Comparison of ENCODE assay signal across 17 cellular contexts in genomic region chr17:67563692-67564228, GRCh38.
A peak's percentile ranks its signal among the peaks of the same experiment; 100 is the strongest.
DNase-seq lines count a peak whose midpoint lies in the region; ATAC-seq, FAIRE-seq and TF ChIP-seq lines count a peak whose summit lies in the region.
"Had no signal": no experiment of that assay in that cellular context is flagged by ENCODE, and none has a peak within 500 bp of the region (broad histone marks: within the 10 kb centered on the region; RNA-seq: fewer than 3 reads in every experiment).

No MANE protein-coding gene starts in this region.

- peak overlapping the region; percentile 20 for H3K27ac Mint-ChIP-seq in activated naive CD4-positive, alpha-beta T cell treated with anti-CD3 and anti-CD28 coated beads, Interleukin-2, amount 50 U/mL, for 24 hours
- no peak overlapping the region for H3K27ac Mint-ChIP-seq in activated naive CD4-positive, alpha-beta T cell treated with anti-CD3 and anti-CD28 coated beads, Interleukin-2, amount 50 U/mL, for 72 hours
- peak overlapping the region in 5 of 8 donors; percentile 5 to 82 (median 43) for H3K27ac Mint-ChIP-seq in CD8-positive, alpha-beta memory T cell
- H3K27ac Mint-ChIP-seq in endodermal cell: no peak overlapping the region
- H3K27ac Mint-ChIP-seq in naive thymus-derived CD4-positive, alpha-beta T cell: peak overlapping the region in 2 of 9 donors; percentile 0 to 9
- H3K27ac Mint-ChIP-seq: B cell, H9 had no signal

- no peak for TF ChIP-seq EP300 in K562 (IDR thresholded peaks at IDR 0.05; ENCODE audit: low read length)

- H3K9me1 ChIP-seq in K562 (ENCODE audit: control insufficient read depth, insufficient read depth, low read length): no peaks in the 10 kb centered on the region

- CTCF ChIA-PET in CD8-positive, alpha-beta memory T cell (lab: Charles Lee): interaction anchor here (1.0 kb wide), 2 partner anchors 19 to 185 kb away, joined by 3 to 4 read pairs; no protein-coding TSS in a partner anchor
- CTCF ChIA-PET in K562 (lab: Yijun Ruan, JAX; ENCODE audit: low intra/inter-chr PET ratio): no interaction called here
- CTCF ChIA-PET in naive thymus-derived CD4-positive, alpha-beta T cell (lab: Charles Lee): interaction anchor here (0.6 kb wide), 1 partner anchor 625 kb away, joined by 3 read pairs; no protein-coding TSS in a partner anchor

- no peak for FAIRE-seq in K562 (lab: Jason Lieb, UNC)
- FAIRE-seq: D721Med, G401.6, GM12891, HepG2 had no signal

- H3K27me3 ChIP-seq in CD8-positive, alpha-beta memory T cell (ENCODE audit: insufficient read depth, low read length, poor library complexity, severe bottlenecking): no peaks in the 10 kb centered on the region
- peaks cover 5 to 25% of the 10 kb centered on the region in 2 experiments; a peak in 4 of 5 replicates for H3K27me3 ChIP-seq in K562 (ENCODE audit: control insufficient read depth in 2 of 2, insufficient read depth in 2 of 2, low read length in 2 of 2)
- H3K27me3 ChIP-seq in endodermal cell (ENCODE audit: control insufficient read depth, insufficient read depth, low read length, poor library complexity, severe bottlenecking): no peaks in the 10 kb centered on the region
- H3K27me3 ChIP-seq in tibial artery: no peaks in the 10 kb centered on the region
- H3K27me3 ChIP-seq in naive thymus-derived CD4-positive, alpha-beta T cell (ENCODE audit: control insufficient read depth in 2 of 2, insufficient read depth in 2 of 2, low read length in 2 of 2): no peaks in the 10 kb centered on the region
- H3K27me3 ChIP-seq: BLaER1 treated with 17β-estradiol and CSF1 and Interleukin-3, amounts not matched to agents 10 nM and 100 nM had no signal

- H3K9ac ChIP-seq in K562 (ENCODE audit: insufficient read depth in 1 of 2, low read depth in 2 of 2, low read length in 2 of 2): no peak overlapping the region
- no peak overlapping the region for H3K9ac ChIP-seq in endodermal cell (ENCODE audit: extremely low read depth, low read length, poor library complexity, severe bottlenecking)
- H3K9ac ChIP-seq: BLaER1 treated with 17β-estradiol and CSF1 and Interleukin-3, amounts not matched to agents 10 nM and 100 nM had no signal

- ATAC-seq in activated naive CD4-positive, alpha-beta T cell treated with anti-CD3 and anti-CD28 coated beads, Interleukin-2, amount 50 U/mL, for 72 hours: no peak
- ATAC-seq in K562: no peak
- ATAC-seq in naive thymus-derived CD4-positive, alpha-beta T cell: no peak
- ATAC-seq: HepG2 had no signal

- TF ChIP-seq POLR2A in K562 (conservative IDR thresholded peaks at IDR 0.05): no peak

- no TSS peak for BruUV-seq in K562 (replicated peaks; lab: Mats Ljungman, UMichigan)

- no peaks in the 10 kb centered on the region for H3K9me3 ChIP-seq in CD8-positive, alpha-beta memory T cell (ENCODE audit: low read length)
- H3K9me3 ChIP-seq in K562 (replicated peaks; ENCODE audit: control insufficient read depth, insufficient read depth, low read depth, low read length) (no peaks in the 10 kb centered on the region), endodermal cell (ENCODE audit: control insufficient read depth, low read length) (peaks cover 16% of the 10 kb centered on the region), tibial artery (no peaks in the 10 kb centered on the region)
- no peaks in the 10 kb centered on the region for H3K9me3 ChIP-seq in naive thymus-derived CD4-positive, alpha-beta T cell (ENCODE audit: control insufficient read depth in 2 of 3, low read length in 3 of 3)
- H3K9me3 ChIP-seq: BLaER1 treated with 17β-estradiol and CSF1 and Interleukin-3, amounts not matched to agents 10 nM and 100 nM; Caco-2 had no signal

- peaks cover 4% of the 10 kb centered on the region for H3K36me3 ChIP-seq in CD8-positive, alpha-beta memory T cell (ENCODE audit: insufficient read depth, low read length)
- H3K36me3 ChIP-seq in K562 (ENCODE audit: control insufficient read depth, insufficient read depth, low read length) (no peaks in the 10 kb centered on the region), endodermal cell (ENCODE audit: control insufficient read depth, insufficient read depth, low read length) (peaks cover 4% of the 10 kb centered on the region), tibial artery (no peaks in the 10 kb centered on the region)
- H3K36me3 ChIP-seq in naive thymus-derived CD4-positive, alpha-beta T cell (ENCODE audit: control insufficient read depth in 2 of 3, insufficient read depth in 3 of 3, low read length in 3 of 3): peaks cover 0 to 11% (median 4%) of the 10 kb centered on the region in 3 experiments

- no peak for TF ChIP-seq RAD21 in K562 (CRISPR knock-in tag; conservative IDR thresholded peaks at IDR 0.05 in 1 of 2, IDR thresholded peaks at IDR 0.05 in 1 of 2)

- no peaks in the 10 kb centered on the region for H3K79me2 ChIP-seq in K562 (ENCODE audit: control insufficient read depth, insufficient read depth, low read length)

- H3K9me3 Mint-ChIP-seq in activated naive CD4-positive, alpha-beta T cell treated with anti-CD3 and anti-CD28 coated beads, Interleukin-2, amount 50 U/mL, for 24 hours: no peaks in the 10 kb centered on the region
- no peaks in the 10 kb centered on the region for H3K9me3 Mint-ChIP-seq in activated naive CD4-positive, alpha-beta T cell treated with anti-CD3 and anti-CD28 coated beads, Interleukin-2, amount 50 U/mL, for 72 hours
- no peaks in the 10 kb centered on the region for H3K9me3 Mint-ChIP-seq in CD8-positive, alpha-beta memory T cell
- H3K9me3 Mint-ChIP-seq in endodermal cell: peaks cover 8% of the 10 kb centered on the region
- H3K9me3 Mint-ChIP-seq in naive thymus-derived CD4-positive, alpha-beta T cell: peaks cover 0 to 1% (median 0%) of the 10 kb centered on the region in 11 donors
- H3K9me3 Mint-ChIP-seq: IgD-negative memory B cell had no signal

- H3K4me3 Mint-ChIP-seq in activated naive CD4-positive, alpha-beta T cell treated with anti-CD3 and anti-CD28 coated beads, Interleukin-2, amount 50 U/mL, for 24 hours: no peak overlapping the region
- no peak overlapping the region for H3K4me3 Mint-ChIP-seq in CD8-positive, alpha-beta memory T cell
- H3K4me3 Mint-ChIP-seq in endodermal cell: no peak overlapping the region
- H3K4me3 Mint-ChIP-seq in naive thymus-derived CD4-positive, alpha-beta T cell: no peak overlapping the region
- H3K4me3 Mint-ChIP-seq: B cell, H9, IgD-negative memory B cell had no signal

- intact Hi-C loops in K562 (cut with micrococcal nuclease): no loop called here
- intact Hi-C loops in tibial artery (cut with DNase I; ENCODE audit: low total_unique reads): no loop called here
- intact Hi-C loops in naive thymus-derived CD4-positive, alpha-beta T cell (cut with micrococcal nuclease): no loop called here

- H3K27ac ChIP-seq in CD8-positive, alpha-beta memory T cell (ENCODE audit: low read depth, low read length): no peak overlapping the region
- no peak overlapping the region for H3K27ac ChIP-seq in K562 (ENCODE audit: extremely low read depth, low read depth, low read length)
- no peak overlapping the region for H3K27ac ChIP-seq in endodermal cell (ENCODE audit: low read depth, low read length)
- H3K27ac ChIP-seq in tibial artery: no peak overlapping the region
- no peak overlapping the region for H3K27ac ChIP-seq in naive thymus-derived CD4-positive, alpha-beta T cell (ENCODE audit: low read depth, low read length)
- H3K27ac ChIP-seq: BLaER1 treated with 17β-estradiol and CSF1 and Interleukin-3, amounts not matched to agents 10 nM and 100 nM had no signal

- POLR2A ChIA-PET in CD8-positive, alpha-beta memory T cell (lab: Charles Lee): no interaction called here
- POLR2A ChIA-PET in K562 (lab: Yijun Ruan, JAX): no interaction called here
- POLR2A ChIA-PET in naive thymus-derived CD4-positive, alpha-beta T cell (lab: Charles Lee): no interaction called here

- no peak overlapping the region for H2AFZ ChIP-seq in K562 (ENCODE audit: low read depth, low read length)

- H3K4me3 ChIP-seq in CD8-positive, alpha-beta memory T cell (ENCODE audit: low read length): no peak overlapping the region
- H3K4me3 ChIP-seq in K562: no peak overlapping the region
- H3K4me3 ChIP-seq in endodermal cell (ENCODE audit: low read length): no peak overlapping the region
- no peak overlapping the region for H3K4me3 ChIP-seq in tibial artery
- no peak overlapping the region for H3K4me3 ChIP-seq in naive thymus-derived CD4-positive, alpha-beta T cell (ENCODE audit: low read length)
- H3K4me3 ChIP-seq: BLaER1 treated with 17β-estradiol and CSF1 and Interleukin-3, amounts not matched to agents 10 nM and 100 nM had no signal

- H3K4me2 ChIP-seq in K562 (ENCODE audit: insufficient read depth, low read length): no peak overlapping the region
- H3K4me2 ChIP-seq: BLaER1 treated with 17β-estradiol and CSF1 and Interleukin-3, amounts not matched to agents 10 nM and 100 nM had no signal

- no peaks in the 10 kb centered on the region for H3K27me3 Mint-ChIP-seq in activated naive CD4-positive, alpha-beta T cell treated with anti-CD3 and anti-CD28 coated beads, Interleukin-2, amount 50 U/mL, for 24 hours
- no peaks in the 10 kb centered on the region for H3K27me3 Mint-ChIP-seq in CD8-positive, alpha-beta memory T cell
- no peaks in the 10 kb centered on the region for H3K27me3 Mint-ChIP-seq in endodermal cell (ENCODE audit: insufficient read depth)
- no peaks in the 10 kb centered on the region for H3K27me3 Mint-ChIP-seq in naive thymus-derived CD4-positive, alpha-beta T cell
- H3K27me3 Mint-ChIP-seq: B cell, IgD-negative memory B cell had no signal

- H4K20me1 ChIP-seq in K562 (replicated peaks; ENCODE audit: control insufficient read depth, insufficient read depth, low read length): no peaks in the 10 kb centered on the region
- H4K20me1 ChIP-seq: BLaER1 treated with 17β-estradiol and CSF1 and Interleukin-3, amounts not matched to agents 10 nM and 100 nM had no signal

- H3K4me1 Mint-ChIP-seq in activated naive CD4-positive, alpha-beta T cell treated with anti-CD3 and anti-CD28 coated beads, Interleukin-2, amount 50 U/mL, for 24 hours: peaks cover 17% of the 10 kb centered on the region
- peaks cover 21 to 36% (median 27%) of the 10 kb centered on the region in 3 donors for H3K4me1 Mint-ChIP-seq in CD8-positive, alpha-beta memory T cell
- peaks cover 5% of the 10 kb centered on the region for H3K4me1 Mint-ChIP-seq in endodermal cell
- peaks cover 0 to 34% (median 27%) of the 10 kb centered on the region in 7 donors for H3K4me1 Mint-ChIP-seq in naive thymus-derived CD4-positive, alpha-beta T cell
- H3K4me1 Mint-ChIP-seq: B cell had no signal

- in situ Hi-C loops in K562 (cut with MboI): no loop called here

- TF ChIP-seq CTCF in K562 (IDR thresholded peaks at IDR 0.05 in 2 of 3, conservative IDR thresholded peaks at IDR 0.05 in 1 of 3; ENCODE audit: insufficient read depth in 2 of 3, low read depth in 1 of 3, low read length in 3 of 3) (no peak), endodermal cell (conservative IDR thresholded peaks at IDR 0.05) (no peak), tibial artery (IDR thresholded peaks at IDR 0.05) (no peak)

- peaks cover 6% of the 10 kb centered on the region for H3K36me3 Mint-ChIP-seq in activated naive CD4-positive, alpha-beta T cell treated with anti-CD3 and anti-CD28 coated beads, Interleukin-2, amount 50 U/mL, for 24 hours
- H3K36me3 Mint-ChIP-seq in activated naive CD4-positive, alpha-beta T cell treated with anti-CD3 and anti-CD28 coated beads, Interleukin-2, amount 50 U/mL, for 72 hours: no peaks in the 10 kb centered on the region
- H3K36me3 Mint-ChIP-seq in CD8-positive, alpha-beta memory T cell: peaks cover 0 to 49% (median 14%) of the 10 kb centered on the region in 3 donors
- peaks cover 28% of the 10 kb centered on the region for H3K36me3 Mint-ChIP-seq in endodermal cell (ENCODE audit: low read depth)
- peaks cover 3 to 21% (median 5%) of the 10 kb centered on the region in 5 donors for H3K36me3 Mint-ChIP-seq in naive thymus-derived CD4-positive, alpha-beta T cell

- DNase-seq in activated naive CD4-positive, alpha-beta T cell treated with anti-CD3 and anti-CD28 coated beads, Interleukin-2, amount 50 U/mL, for 72 hours (ENCODE audit: low spot score in 2 of 2): no peak
- no peak for DNase-seq in CD8-positive, alpha-beta memory T cell
- no peak for DNase-seq in K562 (ENCODE audit: extremely low read depth in 1 of 4, low spot score in 3 of 4)
- DNase-seq in endodermal cell: peak; percentile 7
- no peak for DNase-seq in tibial artery
- DNase-seq in naive thymus-derived CD4-positive, alpha-beta T cell: no peak
- DNase-seq: Caco-2, GOT3 had no signal

- H3K4me1 ChIP-seq in CD8-positive, alpha-beta memory T cell (ENCODE audit: insufficient read depth, low read length): no peaks in the 10 kb centered on the region
- H3K4me1 ChIP-seq in K562 (replicated peaks in 1 of 2; ENCODE audit: control insufficient read depth in 2 of 2, insufficient read depth in 2 of 2, low read length in 2 of 2): no peaks in the 10 kb centered on the region; a peak in 1 of 5 replicates
- no peaks in the 10 kb centered on the region for H3K4me1 ChIP-seq in endodermal cell (ENCODE audit: control insufficient read depth, insufficient read depth, low read length)
- no peaks in the 10 kb centered on the region for H3K4me1 ChIP-seq in tibial artery
- H3K4me1 ChIP-seq in naive thymus-derived CD4-positive, alpha-beta T cell (ENCODE audit: control insufficient read depth in 2 of 2, insufficient read depth in 2 of 2, low read length in 2 of 2): peaks cover 0 to 6% of the 10 kb centered on the region in 2 donors
- H3K4me1 ChIP-seq: Caco-2 had no signal

Comparison
In these comparisons a context has a peak if more than half of its experiments do, and no peak if none do; other contexts are left out.
1. H3K27ac Mint-ChIP-seq: peak in activated naive CD4-positive, alpha-beta T cell treated with anti-CD3 and anti-CD28 coated beads, Interleukin-2, amount 50 U/mL, for 24 hours (single experiment) and CD8-positive, alpha-beta memory T cell (5 of 8); none in activated naive CD4-positive, alpha-beta T cell treated with anti-CD3 and anti-CD28 coated beads, Interleukin-2, amount 50 U/mL, for 72 hours (0 of 2) and endodermal cell (single experiment).